ENCODE assay signal across 20 cellular contexts in the genomic region with DNA sequence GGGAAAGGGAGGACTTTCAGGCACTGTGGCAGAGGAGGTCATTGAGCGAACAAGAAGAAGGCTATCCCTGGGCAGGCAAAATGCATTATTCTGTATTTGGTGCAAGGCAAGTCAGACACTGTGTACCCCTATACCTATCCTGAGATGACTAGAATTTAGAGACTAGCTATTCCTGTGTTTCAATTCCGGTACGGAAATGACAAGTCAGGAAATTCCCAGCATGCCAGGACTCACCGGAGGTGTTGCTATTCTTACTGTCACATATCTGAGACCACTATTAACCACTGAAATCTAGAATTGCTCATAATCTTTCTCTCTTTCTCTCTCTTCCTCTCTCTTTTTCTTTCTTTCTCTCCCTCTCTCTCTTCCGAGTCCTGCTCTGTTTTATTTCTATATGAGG.
A peak's percentile ranks its signal among the peaks of the same experiment; 100 is the strongest.
DNase-seq lines count a peak whose midpoint lies in the region; ATAC-seq, FAIRE-seq and TF ChIP-seq lines count a peak whose summit lies in the region.
"Had no signal": no experiment of that assay in that cellular context is flagged by ENCODE, and none has a peak within 500 bp of the region (broad histone marks: within the 10 kb centered on the region; RNA-seq: fewer than 3 reads in every experiment).

No MANE protein-coding gene starts in this region.

- intact Hi-C loops in thyroid gland (cut with DNase I) = no loop called here

- peaks cover 3% of the 10 kb centered on the region for H3K4me1 ChIP-seq in astrocyte (ENCODE audit: insufficient read depth, low read length)
- no peaks in the 10 kb centered on the region for H3K4me1 ChIP-seq in trophoblast cell (ENCODE audit: control insufficient read depth in 1 of 2, insufficient read depth in 2 of 2, low read length in 2 of 2)
- no peaks in the 10 kb centered on the region for H3K4me1 ChIP-seq in thyroid gland
- H3K4me1 ChIP-seq: spleen had no signal

- H3K4me3 ChIP-seq in astrocyte (ENCODE audit: insufficient read depth, low read depth, low read length) = no peak overlapping the region
- no peak overlapping the region for H3K4me3 ChIP-seq in trophoblast cell (ENCODE audit: low read depth, low read length)
- no peak overlapping the region for H3K4me3 ChIP-seq in thyroid gland (replicated peaks in 1 of 3)
- H3K4me3 ChIP-seq: spleen had no signal

- H3K23ac ChIP-seq in trophoblast cell (ENCODE audit: low read length) = no peak overlapping the region

- no CpG with 5 or more reads among the region's 5 CpGs for WGBS in trophoblast cell (ENCODE audit: extremely low coverage, insufficient coverage, insufficient read length)
- 70 to 79% methylated on average over 5 of the region's 5 CpGs for WGBS in thyroid gland, 2 donors

- no peak overlapping the region for H2BK120ac ChIP-seq in trophoblast cell (ENCODE audit: insufficient read depth, low read length, poor library complexity)

- POLR2A ChIA-PET in HEK293T (lab: Yijun Ruan, JAX) = no interaction called here

- peak; percentile 42 for ATAC-seq in GM18867 (IDR thresholded peaks at IDR 0.05; ENCODE audit: unreplicated experiment)
- ATAC-seq in HG02852 (IDR thresholded peaks at IDR 0.05; ENCODE audit: unreplicated experiment) = peak; percentile 89
- no peak for ATAC-seq in GM19324 (IDR thresholded peaks at IDR 0.05; ENCODE audit: low FRiP score, unreplicated experiment)
- ATAC-seq: activated T-helper 17 cell treated with anti-CD3 and anti-CD28 coated beads, Interleukin-2, amount 50 U/mL, for 72 hours had no signal

- H3K36me3 Mint-ChIP-seq in astrocyte (ENCODE audit: low read depth, unreplicated experiment) = no peaks in the 10 kb centered on the region

- H3K14ac ChIP-seq in trophoblast cell (ENCODE audit: low read length) = no peak overlapping the region

- no peaks in the 10 kb centered on the region for H3K79me1 ChIP-seq in trophoblast cell (ENCODE audit: low read length)

- H3K27me3 ChIP-seq in astrocyte (ENCODE audit: insufficient read depth, low read length) = no peaks in the 10 kb centered on the region
- no peaks in the 10 kb centered on the region for H3K27me3 ChIP-seq in trophoblast cell (ENCODE audit: insufficient read depth, low read length)
- no peaks in the 10 kb centered on the region for H3K27me3 ChIP-seq in thyroid gland
- H3K27me3 ChIP-seq: spleen had no signal

- H3K79me2 ChIP-seq in astrocyte (ENCODE audit: insufficient read depth, low read length) (no peaks in the 10 kb centered on the region), trophoblast cell (ENCODE audit: control insufficient read depth, insufficient read depth, low read length, poor library complexity) (no peaks in the 10 kb centered on the region)

- CTCF ChIA-PET in HEK293T (lab: Yijun Ruan, JAX) = no interaction called here

- H3K4me3 Mint-ChIP-seq in astrocyte (ENCODE audit: unreplicated experiment) = peak overlapping the region; percentile 23
- H3K4me3 Mint-ChIP-seq: activated T-helper 17 cell treated with anti-CD3 and anti-CD28 coated beads, Interleukin-2, amount 50 U/mL, for 72 hours; endodermal cell; H9 had no signal

- H3K9ac ChIP-seq in astrocyte (ENCODE audit: low read length) (no peak overlapping the region), trophoblast cell (ENCODE audit: low read length) (no peak overlapping the region)

- H3K9me3 Mint-ChIP-seq in astrocyte (ENCODE audit: unreplicated experiment) = no peaks in the 10 kb centered on the region
- H3K9me3 Mint-ChIP-seq: activated T-helper 17 cell treated with anti-CD3 and anti-CD28 coated beads, Interleukin-2, amount 50 U/mL, for 72 hours; endodermal cell; H9 had no signal

- TF ChIP-seq CTCF in astrocyte (IDR thresholded peaks at IDR 0.05; ENCODE audit: insufficient read depth, low read depth, low read length) = no peak
- no peak for TF ChIP-seq CTCF in thyroid gland (IDR thresholded peaks at IDR 0.05)

- H3K27ac ChIP-seq in astrocyte (ENCODE audit: low read depth, low read length) = no peak overlapping the region
- H3K27ac ChIP-seq in trophoblast cell (ENCODE audit: low read depth, low read length) = no peak overlapping the region
- H3K27ac ChIP-seq in thyroid gland = no peak overlapping the region
- H3K27ac ChIP-seq: spleen had no signal

- no peaks in the 10 kb centered on the region for H3K27me3 Mint-ChIP-seq in astrocyte (ENCODE audit: low read depth, unreplicated experiment)

- H2BK12ac ChIP-seq in trophoblast cell (ENCODE audit: low read length) = no peak overlapping the region

- H3K4me1 Mint-ChIP-seq in astrocyte (ENCODE audit: low read depth, unreplicated experiment) = peaks cover 24% of the 10 kb centered on the region
- H3K4me1 Mint-ChIP-seq: activated T-helper 17 cell treated with anti-CD3 and anti-CD28 coated beads, Interleukin-2, amount 50 U/mL, for 72 hours; H9 had no signal

- no peak overlapping the region for H3K4ac ChIP-seq in trophoblast cell (ENCODE audit: low read depth, low read length)

- peak overlapping the region; percentile 2 for H3K27ac Mint-ChIP-seq in astrocyte (ENCODE audit: unreplicated experiment)
- H3K27ac Mint-ChIP-seq: activated T-helper 17 cell treated with anti-CD3 and anti-CD28 coated beads, Interleukin-2, amount 50 U/mL, for 72 hours; endodermal cell; H9 had no signal

- H3K9me3 ChIP-seq in astrocyte (ENCODE audit: insufficient read depth, low read depth, low read length) (no peaks in the 10 kb centered on the region), trophoblast cell (ENCODE audit: insufficient read depth, low read depth, low read length) (no peaks in the 10 kb centered on the region), thyroid gland (no peaks in the 10 kb centered on the region)
- H3K9me3 ChIP-seq: spleen had no signal

- no peak overlapping the region for H3K18ac ChIP-seq in trophoblast cell (ENCODE audit: low read length)

- H4K91ac ChIP-seq in trophoblast cell (ENCODE audit: low read depth, low read length) = no peak overlapping the region

- DNase-seq in astrocyte (ENCODE audit: low read depth) = no peak
- DNase-seq in trophoblast cell = no peak
- DNase-seq in HEK293T (ENCODE audit: extremely low spot score) = no peak
- no peak for DNase-seq in SHP77 treated with DMSO at 0.1 percent for 48 hours (lab: John Stamatoyannopoulos, UW)
- DNase-seq in thyroid gland = no peak
- DNase-seq: activated CD4-positive, CD25-positive, alpha-beta regulatory T cell treated with anti-CD3 and anti-CD28 coated beads, Interleukin-2, amount 50 U/mL, for 72 hours; central memory CD4-positive, alpha-beta T cell; endodermal cell; GF-D8; H9; Karpas-422; NCI-H146; NCI-H226; posterior cingulate gyrus; spleen; T-helper 2 cell had no signal

- H2AFZ ChIP-seq in astrocyte (ENCODE audit: low read depth, low read length) = no peak overlapping the region
- peak overlapping the region; percentile 77 for H2AFZ ChIP-seq in trophoblast cell (ENCODE audit: insufficient read depth, low read length, poor library complexity)

- FAIRE-seq in astrocyte (lab: Jason Lieb, UNC) = peak; percentile 17

- no peak overlapping the region for H4K12ac ChIP-seq in trophoblast cell (ENCODE audit: low read depth, low read length)

- H3K4me2 ChIP-seq in astrocyte (ENCODE audit: low read length) (no peak overlapping the region), trophoblast cell (ENCODE audit: low read length) (no peak overlapping the region)

- H3K36me3 ChIP-seq in astrocyte (ENCODE audit: insufficient read depth, low read length) (no peaks in the 10 kb centered on the region), trophoblast cell (ENCODE audit: control insufficient read depth in 1 of 2, insufficient read depth in 2 of 2, low read length in 2 of 2) (no peaks in the 10 kb centered on the region), thyroid gland (no peaks in the 10 kb centered on the region)
- H3K36me3 ChIP-seq: spleen had no signal

- H2AK5ac ChIP-seq in trophoblast cell (ENCODE audit: low read length) = no peak overlapping the region

- H4K8ac ChIP-seq in trophoblast cell (ENCODE audit: low read depth, low read length) = no peak overlapping the region

- H4K20me1 ChIP-seq in astrocyte (ENCODE audit: insufficient read depth, low read length) = no peaks in the 10 kb centered on the region

- no peak overlapping the region for H2BK5ac ChIP-seq in trophoblast cell (ENCODE audit: low read depth, low read length, poor library complexity)

- no peak for TF ChIP-seq POLR2A in thyroid gland (IDR thresholded peaks at IDR 0.05)

TF ChIP-seq in HEK293T, 16 proteins besides CTCF, POLR2A, EP300 and RAD21:
- TF ChIP-seq SUZ12 (IDR thresholded peaks at IDR 0.05) (no peak), ZNF384 (IDR thresholded peaks at IDR 0.05) (no peak), CTBP1 (IDR thresholded peaks at IDR 0.05; ENCODE audit: borderline replicate concordance) (no peak), L3MBTL2 (conservative IDR thresholded peaks at IDR 0.05) (no peak), NFRKB (IDR thresholded peaks at IDR 0.05) (no peak), FOXM1 (IDR thresholded peaks at IDR 0.05; ENCODE audit: borderline replicate concordance) (no peak)
TF ChIP-seq in HEK293T: peak in this region for 0.
